In genomic region chr14:93954516-93954830, GRCh38 we compare ENCODE assay signal across 17 cellular contexts. TPM values are rescaled to one million over a fixed set of nuclear protein-coding genes. Genes with fewer than 3 reads are reported as not detected.
DNase-seq lines count a peak whose midpoint lies in the region; ATAC-seq and TF ChIP-seq lines count a peak whose summit lies in the region.
"Had no signal": no experiment of that assay in that cellular context is flagged by ENCODE, and none has a peak within 500 bp of the region (broad histone marks: within the 10 kb centered on the region; RNA-seq: fewer than 3 reads in every experiment).

No MANE protein-coding gene starts in this region.

- no peak for ATAC-seq in activated naive CD8-positive, alpha-beta T cell treated with anti-CD3 and anti-CD28 coated beads, Interleukin-2, amount 50 U/mL, for 24 hours
- no peak for ATAC-seq in natural killer cell treated with Interleukin-12 subunit alpha and Interleukin-12 subunit beta and Interleukin-15 and Interleukin-18, amount 100 ng/mL, for 72 hours

- DNase-seq in T-helper 2 cell treated with Interferon-gamma antibody and Interleukin-4, amounts not matched to agents 5 μg/mL and 100 μg/mL, for 36 hours (ENCODE audit: low spot score), result no peak
- no peak for DNase-seq in T-helper 2 cell
- DNase-seq in activated naive CD8-positive, alpha-beta T cell treated with anti-CD3 and anti-CD28 coated beads, Interleukin-2, amount 50 U/mL, for 24 hours, result no peak
- no peak for DNase-seq in natural killer cell treated with Interleukin-12 subunit alpha and Interleukin-12 subunit beta and Interleukin-15 and Interleukin-18, amount 100 ng/mL, for 72 hours (ENCODE audit: low spot score)
- no peak for DNase-seq in NCI-H446 treated with DMSO at 0.1 percent for 48 hours (lab: John Stamatoyannopoulos, UW)
- DNase-seq in KG1 (lab: John Stamatoyannopoulos, UW), result no peak
- DNase-seq in NCI-H2107 treated with DMSO at 0.1 percent for 48 hours (lab: John Stamatoyannopoulos, UW; ENCODE audit: unreplicated experiment), result no peak
- DNase-seq: 8988T, activated gamma-delta T cell, caudate nucleus, HCEC 1CT, MM.1S had no signal

- no peak for TF ChIP-seq CTCF in GM12875 (IDR thresholded peaks at IDR 0.05; ENCODE audit: borderline replicate concordance, insufficient read depth, low read depth, low read length)

- H3K4me3 Mint-ChIP-seq in T-helper 2 cell treated with Interferon-gamma antibody and Interleukin-4, amounts not matched to agents 5 μg/mL and 100 μg/mL, for 36 hours, result peak overlapping the region; percentile 88
- H3K4me3 Mint-ChIP-seq in activated naive CD8-positive, alpha-beta T cell treated with anti-CD3 and anti-CD28 coated beads, Interleukin-2, amount 50 U/mL, for 24 hours, result peak overlapping the region; percentile 81
- H3K4me3 Mint-ChIP-seq in natural killer cell treated with Interleukin-12 subunit alpha and Interleukin-12 subunit beta and Interleukin-15 and Interleukin-18, amount 100 ng/mL, for 72 hours, result peak overlapping the region; percentile 99

- peak overlapping the region; percentile 60 for H3K4me3 ChIP-seq in GM12875 (ENCODE audit: low read depth, low read length)
- H3K4me3 ChIP-seq: neural progenitor cell, suprapubic skin had no signal

- H3K27me3 Mint-ChIP-seq in T-helper 2 cell treated with Interferon-gamma antibody and Interleukin-4, amounts not matched to agents 5 μg/mL and 100 μg/mL, for 36 hours (ENCODE audit: low read depth), result no peaks in the 10 kb centered on the region
- no peaks in the 10 kb centered on the region for H3K27me3 Mint-ChIP-seq in activated naive CD8-positive, alpha-beta T cell treated with anti-CD3 and anti-CD28 coated beads, Interleukin-2, amount 50 U/mL, for 24 hours
- no peaks in the 10 kb centered on the region for H3K27me3 Mint-ChIP-seq in natural killer cell treated with Interleukin-12 subunit alpha and Interleukin-12 subunit beta and Interleukin-15 and Interleukin-18, amount 100 ng/mL, for 72 hours

- H3K27ac Mint-ChIP-seq in T-helper 2 cell treated with Interferon-gamma antibody and Interleukin-4, amounts not matched to agents 5 μg/mL and 100 μg/mL, for 36 hours, result peak overlapping the region; percentile 90
- peak overlapping the region; percentile 89 for H3K27ac Mint-ChIP-seq in activated naive CD8-positive, alpha-beta T cell treated with anti-CD3 and anti-CD28 coated beads, Interleukin-2, amount 50 U/mL, for 24 hours
- peak overlapping the region; percentile 96 for H3K27ac Mint-ChIP-seq in natural killer cell treated with Interleukin-12 subunit alpha and Interleukin-12 subunit beta and Interleukin-15 and Interleukin-18, amount 100 ng/mL, for 72 hours

- H3K36me3 Mint-ChIP-seq in T-helper 2 cell treated with Interferon-gamma antibody and Interleukin-4, amounts not matched to agents 5 μg/mL and 100 μg/mL, for 36 hours (ENCODE audit: low read depth), result peaks cover 86% of the 10 kb centered on the region
- H3K36me3 Mint-ChIP-seq in activated naive CD8-positive, alpha-beta T cell treated with anti-CD3 and anti-CD28 coated beads, Interleukin-2, amount 50 U/mL, for 24 hours (ENCODE audit: low read depth), result peaks cover 2% of the 10 kb centered on the region
- H3K36me3 Mint-ChIP-seq in natural killer cell treated with Interleukin-12 subunit alpha and Interleukin-12 subunit beta and Interleukin-15 and Interleukin-18, amount 100 ng/mL, for 72 hours, result peaks cover 12% of the 10 kb centered on the region
- H3K36me3 Mint-ChIP-seq: neural progenitor cell had no signal

- H3K4me1 Mint-ChIP-seq in T-helper 2 cell treated with Interferon-gamma antibody and Interleukin-4, amounts not matched to agents 5 μg/mL and 100 μg/mL, for 36 hours (ENCODE audit: low read depth), result peaks cover 79% of the 10 kb centered on the region
- H3K4me1 Mint-ChIP-seq in activated naive CD8-positive, alpha-beta T cell treated with anti-CD3 and anti-CD28 coated beads, Interleukin-2, amount 50 U/mL, for 24 hours, result peaks cover 79% of the 10 kb centered on the region
- H3K4me1 Mint-ChIP-seq in natural killer cell treated with Interleukin-12 subunit alpha and Interleukin-12 subunit beta and Interleukin-15 and Interleukin-18, amount 100 ng/mL, for 72 hours (ENCODE audit: low read depth in 2 of 2), result peaks cover 69 to 84% of the 10 kb centered on the region in 2 donors

- no peaks in the 10 kb centered on the region for H3K9me3 Mint-ChIP-seq in T-helper 2 cell treated with Interferon-gamma antibody and Interleukin-4, amounts not matched to agents 5 μg/mL and 100 μg/mL, for 36 hours
- H3K9me3 Mint-ChIP-seq in activated naive CD8-positive, alpha-beta T cell treated with anti-CD3 and anti-CD28 coated beads, Interleukin-2, amount 50 U/mL, for 24 hours, result no peaks in the 10 kb centered on the region
- H3K9me3 Mint-ChIP-seq in natural killer cell treated with Interleukin-12 subunit alpha and Interleukin-12 subunit beta and Interleukin-15 and Interleukin-18, amount 100 ng/mL, for 72 hours, result no peaks in the 10 kb centered on the region
- H3K9me3 Mint-ChIP-seq: neural progenitor cell had no signal

RNA-seq across cellular contexts. Expression of gene ASB2, which starts 21.9 kb away (rescaled TPM):
- total RNA-seq in natural killer cell treated with Interleukin-12 subunit alpha and Interleukin-12 subunit beta and Interleukin-15 and Interleukin-18, amount 100 ng/mL, for 72 hours, result 10 to 100 TPM; 12.3 to 55.1 TPM

RNA-seq across cellular contexts. Expression of gene FAM181A, which starts 27.3 kb away (rescaled TPM):
- total RNA-seq in natural killer cell treated with Interleukin-12 subunit alpha and Interleukin-12 subunit beta and Interleukin-15 and Interleukin-18, amount 100 ng/mL, for 72 hours, result not detected
- total RNA-seq: lower leg skin, skeletal muscle tissue, suprapubic skin had no signal

RNA-seq across cellular contexts. Expression of gene CCDC197, which starts 42.6 kb away (rescaled TPM):
- not detected for total RNA-seq in natural killer cell treated with Interleukin-12 subunit alpha and Interleukin-12 subunit beta and Interleukin-15 and Interleukin-18, amount 100 ng/mL, for 72 hours
- total RNA-seq: lower leg skin, skeletal muscle tissue, suprapubic skin had no signal
